ENCODE assay signal across 8 cellular contexts in the genomic region with DNA sequence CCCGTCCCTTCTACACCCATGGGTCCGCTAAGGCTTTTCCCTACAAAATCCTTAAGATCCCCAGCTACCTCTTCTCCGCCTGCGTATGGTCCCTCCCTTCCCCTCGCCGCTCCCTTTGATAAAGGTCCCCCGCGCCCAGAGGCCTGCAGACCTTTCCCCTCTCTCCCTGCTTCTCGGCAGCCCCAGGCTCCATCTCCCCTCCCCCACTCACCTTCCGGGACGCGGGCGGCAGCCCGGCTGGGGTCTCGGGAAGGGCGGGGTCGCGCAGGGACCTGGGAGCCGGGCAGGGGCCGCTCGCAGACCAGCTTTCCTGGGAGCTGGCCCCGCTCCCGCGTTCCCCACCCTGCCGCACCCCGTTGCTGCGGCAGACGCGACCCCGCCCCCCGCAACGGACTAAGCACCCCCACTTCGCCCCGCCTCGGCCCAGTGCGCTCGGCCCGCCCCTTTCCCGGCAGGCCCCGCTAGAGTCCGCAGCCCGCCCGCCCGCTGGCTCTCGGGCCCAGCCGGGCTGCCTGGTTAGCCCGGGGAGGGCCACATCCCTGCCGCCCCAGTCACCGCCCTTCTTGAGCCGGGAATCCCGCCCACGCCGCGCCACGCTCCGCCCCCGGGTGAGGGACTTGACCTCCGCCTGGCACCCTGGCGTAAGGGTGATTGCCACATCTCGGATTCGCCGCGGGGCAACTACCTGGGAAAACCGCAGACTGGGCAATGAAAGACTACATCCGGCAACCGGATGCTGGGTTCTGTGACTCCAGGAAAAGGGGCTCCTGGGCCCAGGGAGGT. TPM values are rescaled to one million over a fixed set of nuclear protein-coding genes. Genes with fewer than 3 reads are reported as not detected.
DNase-seq lines count a peak whose midpoint lies in the region; ATAC-seq and TF ChIP-seq lines count a peak whose summit lies in the region.

A gene with protein sequence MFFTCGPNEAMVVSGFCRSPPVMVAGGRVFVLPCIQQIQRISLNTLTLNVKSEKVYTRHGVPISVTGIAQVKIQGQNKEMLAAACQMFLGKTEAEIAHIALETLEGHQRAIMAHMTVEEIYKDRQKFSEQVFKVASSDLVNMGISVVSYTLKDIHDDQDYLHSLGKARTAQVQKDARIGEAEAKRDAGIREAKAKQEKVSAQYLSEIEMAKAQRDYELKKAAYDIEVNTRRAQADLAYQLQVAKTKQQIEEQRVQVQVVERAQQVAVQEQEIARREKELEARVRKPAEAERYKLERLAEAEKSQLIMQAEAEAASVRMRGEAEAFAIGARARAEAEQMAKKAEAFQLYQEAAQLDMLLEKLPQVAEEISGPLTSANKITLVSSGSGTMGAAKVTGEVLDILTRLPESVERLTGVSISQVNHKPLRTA (minus strand): TSS at position 372 of the 783 bp plus-strand sequence. CDS start 498 bp downstream, outside the sequence.

- no peaks in the 10 kb centered on the region for H3K27me3 ChIP-seq in kidney epithelial cell (ENCODE audit: control insufficient read depth, insufficient read depth, low read length)

- CTCF ChIA-PET in AG04449 (lab: Yijun Ruan, JAX), result interaction anchor here (0.7 to 9.1 kb wide), 10 partner anchors 11 to 134 kb away, joined by 3 to 71 read pairs (median 4); a partner anchor contains a TSS

- ATAC-seq in GM18907 (IDR thresholded peaks at IDR 0.05; ENCODE audit: unreplicated experiment) (peak; percentile 70), HG03159 (IDR thresholded peaks at IDR 0.05; ENCODE audit: unreplicated experiment) (peak; percentile 54)

- H3K36me3 ChIP-seq in kidney epithelial cell (ENCODE audit: control insufficient read depth, insufficient read depth, low read length), result peaks cover 1% of the 10 kb centered on the region

- TF ChIP-seq CTCF in AG04449 (IDR thresholded peaks at IDR 0.05; ENCODE audit: insufficient read depth, low read length, missing control alignments), result no peak
- TF ChIP-seq CTCF in kidney epithelial cell (IDR thresholded peaks at IDR 0.05; ENCODE audit: insufficient read depth, low read length, poor library complexity, severe bottlenecking), result no peak

- DNase-seq in AG04449 (ENCODE audit: low read depth, low spot score) (no peak), NCI-H460 (ENCODE audit: extremely low read depth, low read depth) (peak; percentile 94), cerebellum (ENCODE audit: low spot score) (peak; percentile 95), kidney epithelial cell (ENCODE audit: low read depth) (peak; percentile 88)
- peak; percentile 61 for DNase-seq in activated CD4-positive, alpha-beta T cell treated with anti-CD3 and anti-CD28 coated beads for 1 hour
- DNase-seq in stimulated activated CD4-positive, alpha-beta T cell treated with anti-CD3 and anti-CD28 coated beads, Interleukin-15, amount 100 ng/mL, for 24 hours, result peak; percentile 98

- H3K4me3 ChIP-seq in AG04449 (ENCODE audit: low read depth, low read length) (peak within 1 kb of the TSS; percentile 99), kidney epithelial cell (ENCODE audit: low read depth, low read length) (peak within 1 kb of the TSS; percentile 90)

- POLR2A ChIA-PET in AG04449 (lab: Yijun Ruan, JAX), result interaction anchor here (0.5 to 4.6 kb wide), 26 partner anchors 9 to 142 kb away, joined by 3 to 94 read pairs (median 5); a partner anchor contains a TSS

RNA-seq across cellular contexts. Expression of the gene that starts here (rescaled TPM):
- total RNA-seq in NCI-H460 (2014; rRNA removed; shearing (Covaris generic)), result 137 and 149 TPM in 2 replicates
- 108 and 142 TPM in 2 replicates for polyA plus RNA-seq in NCI-H460 (2014; cell fraction: nucleus; rRNA removed)
- 35.7 TPM for total RNA-seq in cerebellum
- 136 and 142 TPM in 2 replicates for total RNA-seq in kidney epithelial cell
